Comparison of ENCODE assay signal across 8 cellular contexts in the genomic region with DNA sequence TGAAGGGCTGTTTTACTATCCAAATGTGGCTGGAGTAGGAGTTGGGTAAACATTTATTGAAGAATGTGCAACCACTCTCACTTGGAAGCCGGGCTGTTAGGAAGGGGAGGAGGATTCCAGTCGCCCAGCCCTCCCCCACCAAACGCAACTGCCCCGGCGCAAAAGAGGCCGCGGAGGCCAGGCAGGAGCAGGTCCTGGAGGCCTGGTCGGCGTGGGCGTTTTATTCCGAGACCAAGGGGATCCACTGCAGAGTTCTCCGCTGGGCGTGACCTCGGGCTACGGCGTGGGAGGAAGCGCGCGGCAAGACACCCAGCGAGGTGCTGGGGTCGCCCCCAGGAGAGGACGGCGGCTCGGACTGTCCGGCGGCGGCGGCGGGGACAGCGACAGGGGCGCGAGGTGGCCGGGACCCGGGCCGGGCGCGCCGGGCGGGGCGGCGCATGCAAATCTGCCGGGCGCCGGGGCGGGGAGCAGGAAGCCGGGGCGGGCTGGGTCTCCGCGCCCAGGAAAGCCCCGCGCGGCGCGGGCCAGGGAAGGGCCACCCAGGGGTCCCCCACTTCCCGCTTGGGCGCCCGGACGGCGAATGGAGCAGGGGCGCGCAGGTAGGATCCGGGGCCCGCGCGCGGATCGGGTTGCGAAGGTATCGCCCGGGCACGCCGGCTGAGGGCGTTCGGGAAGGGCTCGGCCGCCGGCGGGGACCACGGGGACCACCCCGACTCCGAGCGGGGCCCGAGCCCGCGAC. TPM values are rescaled to one million over a fixed set of nuclear protein-coding genes. Genes with fewer than 3 reads are reported as not detected.
DNase-seq lines count a peak whose midpoint lies in the region; ATAC-seq and TF ChIP-seq lines count a peak whose summit lies in the region.

Gene IL4R, plus strand, starts transcription at position 553 of the 739 bp plus-strand sequence. CDS start 26,230 bp downstream, outside the sequence.

- H3K4me1 Mint-ChIP-seq in activated T-helper 2 cell treated with anti-CD3 and anti-CD28 coated beads, Interferon-gamma antibody, Interleukin-2, Interleukin-4, amounts not matched to agents 10 μg/mL and 5 μg/mL and 100 μg/mL, durations not matched to agents 14 hours and 24 hours and 36 hours (ENCODE audit: low read depth): peaks cover 43% of the 10 kb centered on the region

- ATAC-seq in PC-3: peak; percentile 39
- ATAC-seq in thoracic aorta (ENCODE audit: insufficient number of reproducible peaks, low FRiP score, low read depth): peak; percentile 51
- ATAC-seq in GM18858 (IDR thresholded peaks at IDR 0.05; ENCODE audit: unreplicated experiment): no peak

- no peaks in the 10 kb centered on the region for H3K27me3 Mint-ChIP-seq in activated T-helper 2 cell treated with anti-CD3 and anti-CD28 coated beads, Interferon-gamma antibody, Interleukin-2, Interleukin-4, amounts not matched to agents 10 μg/mL and 5 μg/mL and 100 μg/mL, durations not matched to agents 14 hours and 24 hours and 36 hours (ENCODE audit: low read depth)

- H3K36me3 Mint-ChIP-seq in activated T-helper 2 cell treated with anti-CD3 and anti-CD28 coated beads, Interferon-gamma antibody, Interleukin-2, Interleukin-4, amounts not matched to agents 10 μg/mL and 5 μg/mL and 100 μg/mL, durations not matched to agents 14 hours and 24 hours and 36 hours (ENCODE audit: low read depth): peaks cover 48% of the 10 kb centered on the region

- H2AFZ ChIP-seq in PC-3 (ENCODE audit: low read length): peak within 1 kb of the TSS; percentile 67

- H3K4me2 ChIP-seq in PC-3 (ENCODE audit: low read length): peak within 1 kb of the TSS; percentile 94

- no peak within 1 kb of the TSS; the same call in 1 of the 2 replicates for H3K27ac ChIP-seq in HEK293 (ENCODE audit: extremely low read depth, low read depth, low read length)
- peak within 1 kb of the TSS; percentile 98 for H3K27ac ChIP-seq in PC-3 (ENCODE audit: low read length)
- peak within 1 kb of the TSS; percentile 89 to 92 for H3K27ac ChIP-seq in thoracic aorta

- peaks cover 44% of the 10 kb centered on the region for H3K79me2 ChIP-seq in PC-3 (ENCODE audit: low read length)

- H3K27me3 ChIP-seq in PC-3 (ENCODE audit: low read length) (no peaks in the 10 kb centered on the region), thoracic aorta (replicated peaks; ENCODE audit: insufficient read depth) (no peaks in the 10 kb centered on the region)

- H3K9ac ChIP-seq in ES-I3 (ENCODE audit: low read depth, low read length) (peak within 1 kb of the TSS; percentile 79), PC-3 (ENCODE audit: low read length) (peak within 1 kb of the TSS; percentile 100)

- H3K36me3 ChIP-seq in ES-I3 (ENCODE audit: insufficient read depth, low read length): no peaks in the 10 kb centered on the region
- H3K36me3 ChIP-seq in HEK293 (ENCODE audit: control insufficient read depth in 2 of 2, insufficient read depth in 1 of 2, low read length in 2 of 2): no peaks in the 10 kb centered on the region
- H3K36me3 ChIP-seq in PC-3 (ENCODE audit: low read depth, low read length): no peaks in the 10 kb centered on the region
- no peaks in the 10 kb centered on the region for H3K36me3 ChIP-seq in thoracic aorta

- H3K4me3 Mint-ChIP-seq in activated T-helper 2 cell treated with anti-CD3 and anti-CD28 coated beads, Interferon-gamma antibody, Interleukin-2, Interleukin-4, amounts not matched to agents 10 μg/mL and 5 μg/mL and 100 μg/mL, durations not matched to agents 14 hours and 24 hours and 36 hours (ENCODE audit: low read depth): peak within 1 kb of the TSS; percentile 100

- intact Hi-C loops in PC-3 (cut with micrococcal nuclease): loop anchor here (5.0 to 10.0 kb wide), 2 partner anchors 49 to 76 kb away; partner anchors contain the start of gene NSMCE1
- intact Hi-C loops in activated T-helper 2 cell treated with anti-CD3 and anti-CD28 coated beads, Interferon-gamma antibody, Interleukin-2, Interleukin-4, amounts not matched to agents 10 μg/mL and 5 μg/mL and 100 μg/mL, durations not matched to agents 14 hours and 24 hours and 36 hours (cut with micrococcal nuclease): loop anchor here (1.0 to 2.0 kb wide), 3 partner anchors 39 to 77 kb away; no protein-coding TSS in a partner anchor

- H3K9me3 ChIP-seq in ES-I3 (ENCODE audit: control insufficient read depth, insufficient read depth, low read length) (no peaks in the 10 kb centered on the region), HEK293 (ENCODE audit: control insufficient read depth, insufficient read depth, low read depth, low read length) (no peaks in the 10 kb centered on the region), PC-3 (ENCODE audit: low read length) (no peaks in the 10 kb centered on the region), thoracic aorta (no peaks in the 10 kb centered on the region)

- H4K20me1 ChIP-seq in PC-3 (ENCODE audit: low read length): no peaks in the 10 kb centered on the region

- H3K4me3 ChIP-seq in HEK293 (ENCODE audit: low read depth, low read length) (peak within 1 kb of the TSS; percentile 66), PC-3 (ENCODE audit: low read length) (peak within 1 kb of the TSS; percentile 93), fibroblast of villous mesenchyme (ENCODE audit: low read depth, low read length) (peak within 1 kb of the TSS; percentile 90), thoracic aorta (peak within 1 kb of the TSS; percentile 81)

- DNase-seq in PC-3 (peak; percentile 48), fibroblast of villous mesenchyme (ENCODE audit: low read depth) (peak; percentile 94), non-pigmented ciliary epithelial cell (ENCODE audit: low read depth) (peak; percentile 32), thoracic aorta (ENCODE audit: low spot score) (peak; percentile 56)
- peak; percentile 67 for DNase-seq in activated T-helper 2 cell treated with anti-CD3 and anti-CD28 coated beads, Interferon-gamma antibody, Interleukin-2, Interleukin-4, amounts not matched to agents 10 μg/mL and 5 μg/mL and 100 μg/mL, durations not matched to agents 14 hours and 24 hours and 36 hours (ENCODE audit: low spot score)

- TF ChIP-seq CTCF in HEK293 (tag by site-specific recombination; IDR thresholded peaks at IDR 0.05) (no peak), PC-3 (conservative IDR thresholded peaks at IDR 0.05; ENCODE audit: low read depth, low read length) (no peak), fibroblast of villous mesenchyme (IDR thresholded peaks at IDR 0.05; ENCODE audit: insufficient read depth, low read depth, low read length) (no peak), thoracic aorta (IDR thresholded peaks at IDR 0.05) (no peak)

- H3K9me3 Mint-ChIP-seq in activated T-helper 2 cell treated with anti-CD3 and anti-CD28 coated beads, Interferon-gamma antibody, Interleukin-2, Interleukin-4, amounts not matched to agents 10 μg/mL and 5 μg/mL and 100 μg/mL, durations not matched to agents 14 hours and 24 hours and 36 hours: no peaks in the 10 kb centered on the region

- peaks cover 7% of the 10 kb centered on the region for H3F3A ChIP-seq in PC-3 (ENCODE audit: low read length, unreplicated experiment)

- H3K9me2 ChIP-seq in PC-3 (replicated peaks; ENCODE audit: low read length): no peaks in the 10 kb centered on the region

- peaks cover 22% of the 10 kb centered on the region for H3K4me1 ChIP-seq in ES-I3 (ENCODE audit: insufficient read depth, low read length)
- no peaks in the 10 kb centered on the region for H3K4me1 ChIP-seq in HEK293 (ENCODE audit: control insufficient read depth, insufficient read depth, low read length)
- peaks cover 36% of the 10 kb centered on the region for H3K4me1 ChIP-seq in PC-3 (ENCODE audit: insufficient read depth, low read length)
- peaks cover 15 to 41% of the 10 kb centered on the region in 2 donors for H3K4me1 ChIP-seq in thoracic aorta (ENCODE audit: control insufficient read depth in 1 of 2, low read depth in 2 of 2)

- H3K27ac Mint-ChIP-seq in activated T-helper 2 cell treated with anti-CD3 and anti-CD28 coated beads, Interferon-gamma antibody, Interleukin-2, Interleukin-4, amounts not matched to agents 10 μg/mL and 5 μg/mL and 100 μg/mL, durations not matched to agents 14 hours and 24 hours and 36 hours: peak within 1 kb of the TSS; percentile 98

- POLR2A ChIA-PET in HEK293 (lab: Yijun Ruan, JAX) (no interaction called here), PC-3 (lab: Charles Lee; ENCODE audit: unreplicated experiment) (no interaction called here)

- BruUV-seq in PC-3 (replicated peaks; lab: Mats Ljungman, UMichigan): no TSS peak

- CTCF ChIA-PET in HEK293 (lab: Yijun Ruan, JAX) (no interaction called here), PC-3 (lab: Charles Lee) (no interaction called here)

TF ChIP-seq in HEK293, 187 proteins besides CTCF, POLR2A, EP300 and RAD21 (continues in another document):
- no peak for TF ChIP-seq ZNF529 (tag by site-specific recombination; IDR thresholded peaks at IDR 0.05; ENCODE audit: insufficient replicate concordance)
- no peak for TF ChIP-seq ZNF169 (tag by site-specific recombination; IDR thresholded peaks at IDR 0.05)
- TF ChIP-seq, protein P1, sequence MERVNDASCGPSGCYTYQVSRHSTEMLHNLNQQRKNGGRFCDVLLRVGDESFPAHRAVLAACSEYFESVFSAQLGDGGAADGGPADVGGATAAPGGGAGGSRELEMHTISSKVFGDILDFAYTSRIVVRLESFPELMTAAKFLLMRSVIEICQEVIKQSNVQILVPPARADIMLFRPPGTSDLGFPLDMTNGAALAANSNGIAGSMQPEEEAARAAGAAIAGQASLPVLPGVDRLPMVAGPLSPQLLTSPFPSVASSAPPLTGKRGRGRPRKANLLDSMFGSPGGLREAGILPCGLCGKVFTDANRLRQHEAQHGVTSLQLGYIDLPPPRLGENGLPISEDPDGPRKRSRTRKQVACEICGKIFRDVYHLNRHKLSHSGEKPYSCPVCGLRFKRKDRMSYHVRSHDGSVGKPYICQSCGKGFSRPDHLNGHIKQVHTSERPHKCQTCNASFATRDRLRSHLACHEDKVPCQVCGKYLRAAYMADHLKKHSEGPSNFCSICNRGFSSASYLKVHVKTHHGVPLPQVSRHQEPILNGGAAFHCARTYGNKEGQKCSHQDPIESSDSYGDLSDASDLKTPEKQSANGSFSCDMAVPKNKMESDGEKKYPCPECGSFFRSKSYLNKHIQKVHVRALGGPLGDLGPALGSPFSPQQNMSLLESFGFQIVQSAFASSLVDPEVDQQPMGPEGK (tag by site-specific recombination; IDR thresholded peaks at IDR 0.05): peak; percentile 53; the same call in 1 of the 2 replicates
- 0 out of 2 replicates have a peak, but pooled peaks have one; percentile 19 for TF ChIP-seq ZIC2 (tag by site-specific recombination; IDR thresholded peaks at IDR 0.05)
- no peak for TF ChIP-seq ZNF155 (tag by site-specific recombination; IDR thresholded peaks at IDR 0.05)

RNA-seq across cellular contexts. Expression of gene IL4R, which starts in this region (rescaled TPM):
- 25.1 and 32.1 TPM in 2 replicates for total RNA-seq in PC-3 (2014; rRNA removed)
- total RNA-seq in activated T-helper 2 cell treated with anti-CD3 and anti-CD28 coated beads, Interferon-gamma antibody, Interleukin-2, Interleukin-4, amounts not matched to agents 10 μg/mL and 5 μg/mL and 100 μg/mL, durations not matched to agents 14 hours and 24 hours and 36 hours: 434 and 437 TPM in 2 replicates
- 25.0 and 43.2 TPM in 2 replicates for total RNA-seq in fibroblast of villous mesenchyme
- total RNA-seq in thoracic aorta: 100 to 1,000 TPM in 1 of 2 donors, 10 to 100 TPM in 1; 46.2 to 148 TPM

Comparison
In these comparisons a context has a peak if more than half of its experiments do, and no peak if none do; other contexts are left out.
1. DNase-seq: peak in every context shown above with its lines; median percentile 94 in fibroblast of villous mesenchyme; 67 in activated T-helper 2 cell treated with anti-CD3 and anti-CD28 coated beads, Interferon-gamma antibody, Interleukin-2, Interleukin-4, amounts not matched to agents 10 μg/mL and 5 μg/mL and 100 μg/mL, durations not matched to agents 14 hours and 24 hours and 36 hours; 56 in thoracic aorta; 48 in PC-3; 32 in non-pigmented ciliary epithelial cell.